13 cellular contexts compared by ENCODE assay signal in genomic region chr18:39523281-39523680, GRCh38.
A peak's percentile ranks its signal among the peaks of the same experiment; 100 is the strongest.
DNase-seq lines count a peak whose midpoint lies in the region; ATAC-seq and TF ChIP-seq lines count a peak whose summit lies in the region.
"Had no signal": no experiment of that assay in that cellular context is flagged by ENCODE, and none has a peak within 500 bp of the region (broad histone marks: within the 10 kb centered on the region; RNA-seq: fewer than 3 reads in every experiment).

No MANE protein-coding gene starts in this region.

- H4K20me1 ChIP-seq in IMR-90 (ENCODE audit: insufficient read depth, low read length), result no peaks in the 10 kb centered on the region

- in situ Hi-C loops in IMR-90 (cut with MboI; ENCODE audit: low sequenced_read_pairs), result no loop called here

- no peak overlapping the region for H2BK15ac ChIP-seq in IMR-90 (ENCODE audit: low read depth, low read length)

- H3K4me3 ChIP-seq in IMR-90 (ENCODE audit: insufficient read depth, low read depth, low read length) (no peak overlapping the region), choroid plexus epithelial cell (ENCODE audit: low read depth, low read length) (no peak overlapping the region), right lobe of liver (no peak overlapping the region)
- H3K4me3 ChIP-seq: body of pancreas, esophagus squamous epithelium, upper lobe of left lung had no signal

- H3K9me1 ChIP-seq in IMR-90 (ENCODE audit: insufficient read depth, low read length), result peaks cover 6% of the 10 kb centered on the region; the same call in 1 of the 2 replicates

- H3K4me1 ChIP-seq in IMR-90 (ENCODE audit: control insufficient read depth, insufficient read depth, low read length) (peaks cover 9% of the 10 kb centered on the region), right lobe of liver (no peaks in the 10 kb centered on the region)
- H3K4me1 ChIP-seq: body of pancreas, esophagus squamous epithelium, upper lobe of left lung had no signal

- no peak overlapping the region for H2AK9ac ChIP-seq in IMR-90 (replicated peaks; ENCODE audit: low read depth, low read length, poor library complexity)

- H2BK5ac ChIP-seq in IMR-90 (ENCODE audit: low read depth, low read length, poor library complexity, severe bottlenecking), result no peak overlapping the region

- no peak overlapping the region for H4K8ac ChIP-seq in IMR-90 (ENCODE audit: low read depth in 2 of 2, low read length in 2 of 2)

- H4K91ac ChIP-seq in IMR-90 (ENCODE audit: insufficient read depth, low read depth, low read length), result no peak overlapping the region

- ATAC-seq in IMR-90 (ENCODE audit: low read depth) (peak; percentile 51; the same call in 1 of the 2 replicates), right lobe of liver (peak in 3 of 4 donors; percentile 23 to 100 (median 35)), HG03108 (IDR thresholded peaks at IDR 0.05; ENCODE audit: unreplicated experiment) (no peak), HG03175 (IDR thresholded peaks at IDR 0.05; ENCODE audit: unreplicated experiment) (no peak)
- ATAC-seq: body of pancreas had no signal

- no peak overlapping the region for H3K4ac ChIP-seq in IMR-90 (ENCODE audit: low read depth, low read length)

- H2BK120ac ChIP-seq in IMR-90 (ENCODE audit: low read depth, low read length), result no peak overlapping the region

- H2AFZ ChIP-seq in IMR-90 (replicated peaks; ENCODE audit: low read length, poor library complexity), result no peak overlapping the region

- no peak overlapping the region for H3K18ac ChIP-seq in IMR-90 (ENCODE audit: low read depth, low read length)

- no peak for TF ChIP-seq RAD21 in IMR-90 (IDR thresholded peaks at IDR 0.05; ENCODE audit: low read length)

- H2AK5ac ChIP-seq in IMR-90 (ENCODE audit: low read depth, low read length), result no peak overlapping the region

- H3K9me3 ChIP-seq in IMR-90 (ENCODE audit: control insufficient read depth, insufficient read depth, low read length), result no peaks in the 10 kb centered on the region
- H3K9me3 ChIP-seq in right lobe of liver, result no peaks in the 10 kb centered on the region
- H3K9me3 ChIP-seq: body of pancreas, esophagus squamous epithelium, upper lobe of left lung had no signal

- H3K14ac ChIP-seq in IMR-90 (replicated peaks; ENCODE audit: low read depth, low read length), result no peak overlapping the region

- H3K79me1 ChIP-seq in IMR-90 (ENCODE audit: low read depth in 1 of 2, low read length in 2 of 2), result no peaks in the 10 kb centered on the region

- WGBS in IMR-90 (ENCODE audit: extremely low coverage in 2 of 2, insufficient read length in 1 of 2), 2 experiments, result no CpG with 5 or more reads among the region's 1 CpG
- WGBS in right lobe of liver (ENCODE audit: insufficient coverage, low coverage, low lambda C conversion rate, missing lambda C conversion rate), result 31% methylated on average over 1 of the region's 1 CpG

- H3K9ac ChIP-seq in IMR-90 (ENCODE audit: low read depth, low read length), result no peak overlapping the region

- H3K23ac ChIP-seq in IMR-90 (ENCODE audit: low read depth, low read length), result no peak overlapping the region

- TF ChIP-seq CTCF in IMR-90 (conservative IDR thresholded peaks at IDR 0.05; ENCODE audit: low read depth, low read length), result no peak
- no peak for TF ChIP-seq CTCF in choroid plexus epithelial cell (conservative IDR thresholded peaks at IDR 0.05; ENCODE audit: low read depth, low read length)
- TF ChIP-seq CTCF in right lobe of liver (IDR thresholded peaks at IDR 0.05), result no peak

- dilution Hi-C loops in IMR-90 (cut with HindIII; ENCODE audit: low sequenced_read_pairs, unreplicated experiment), result no loop called here

- H3K27me3 ChIP-seq in IMR-90 (ENCODE audit: control insufficient read depth, insufficient read depth, low read length) (no peaks in the 10 kb centered on the region), right lobe of liver (no peaks in the 10 kb centered on the region)
- H3K27me3 ChIP-seq: body of pancreas, esophagus squamous epithelium, upper lobe of left lung had no signal

- CTCF ChIA-PET in IMR-90 (lab: Yijun Ruan, JAX), result interaction anchor here (0.5 kb wide), 1 partner anchor 54 kb away, joined by 4 read pairs; no protein-coding TSS in a partner anchor

- H3K36me3 ChIP-seq in IMR-90 (ENCODE audit: control insufficient read depth, insufficient read depth, low read length) (no peaks in the 10 kb centered on the region), right lobe of liver (no peaks in the 10 kb centered on the region)
- H3K36me3 ChIP-seq: esophagus squamous epithelium, upper lobe of left lung had no signal

- no TSS peak for BruUV-seq in IMR-90 (replicated peaks; lab: Mats Ljungman, UMichigan)

- H2BK20ac ChIP-seq in IMR-90 (ENCODE audit: low read depth, low read length), result no peak overlapping the region

- DNase-seq in AG20443 (ENCODE audit: low spot score) (peak; percentile 33), IMR-90 (peak; percentile 57), choroid plexus epithelial cell (ENCODE audit: low read depth) (peak; percentile 45), right lobe of liver (peak in 1 of 3 donors; percentile 40), anterior cingulate cortex (lab: John Stamatoyannopoulos, UW) (no peak), activated gamma-delta T cell treated with Interleukin-2 at 50 U/mL for 16 hours (no peak)
- DNase-seq: activated CD4-positive, alpha-beta T cell treated with anti-CD3 and anti-CD28 coated beads for 48 hours; body of pancreas; esophagus squamous epithelium; NCI-H187 treated with DMSO at 0.1 percent for 48 hours had no signal

- TF ChIP-seq POLR2A in IMR-90 (IDR thresholded peaks at IDR 0.05; ENCODE audit: low read depth, low read length) (no peak), right lobe of liver (IDR thresholded peaks at IDR 0.05) (no peak)

- H3K27ac ChIP-seq in IMR-90 (ENCODE audit: insufficient read depth, low read length) (no peak overlapping the region), right lobe of liver (no peak overlapping the region)
- H3K27ac ChIP-seq: body of pancreas, esophagus squamous epithelium, upper lobe of left lung had no signal

- H3K56ac ChIP-seq in IMR-90 (ENCODE audit: extremely low read depth, insufficient read depth, low read length), result no peak overlapping the region

- POLR2A ChIA-PET in IMR-90 (lab: Charles Lee; ENCODE audit: unreplicated experiment), result no interaction called here

- H3K4me2 ChIP-seq in IMR-90 (ENCODE audit: low read depth, low read length), result no peak overlapping the region

- no peak overlapping the region for H4K5ac ChIP-seq in IMR-90 (ENCODE audit: low read depth, low read length)

- intact Hi-C loops in IMR-90 (cut with micrococcal nuclease), result no loop called here
- intact Hi-C loops in right lobe of liver (cut with DNase I), result no loop called here

TF ChIP-seq in IMR-90, 13 proteins besides CTCF, POLR2A, EP300 and RAD21:
- TF ChIP-seq FOS (IDR thresholded peaks at IDR 0.05; ENCODE audit: low read depth, low read length) (peak; percentile 55), MXI1 (IDR thresholded peaks at IDR 0.05; ENCODE audit: borderline replicate concordance, low read depth, low read length) (no peak), BHLHE40 (IDR thresholded peaks at IDR 0.05; ENCODE audit: low read depth, low read length) (no peak), ELK1 (IDR thresholded peaks at IDR 0.05; ENCODE audit: borderline replicate concordance, low read depth, low read length) (no peak), MAFK (IDR thresholded peaks at IDR 0.05; ENCODE audit: low read depth, low read length) (no peak), CEBPB (IDR thresholded peaks at IDR 0.05; ENCODE audit: low read depth, low read length) (no peak)

Comparison
In these comparisons a context has a peak if more than half of its experiments do, and no peak if none do; other contexts are left out.
1. DNase-seq: peak in AG20443 (single experiment), IMR-90 (single experiment) and choroid plexus epithelial cell (single experiment); none in anterior cingulate cortex (0 of 58) and activated gamma-delta T cell treated with Interleukin-2 at 50 U/mL for 16 hours (single experiment).
2. ATAC-seq: peak in IMR-90 (single experiment) and right lobe of liver (3 of 4); none in HG03108 (single experiment) and HG03175 (single experiment).